In genomic region chr4:139246166-139246565, GRCh38 we compare ENCODE assay signal across 1 cellular context.
TF ChIP-seq lines count a peak whose summit lies in the region.

No MANE protein-coding gene starts in this region.

TF ChIP-seq in GM23338, 12 proteins besides CTCF, POLR2A, EP300 and RAD21:
- no peak for TF ChIP-seq CREB1 (CRISPR knock-in tag; IDR thresholded peaks at IDR 0.05; ENCODE audit: low read depth)
- no peak for TF ChIP-seq ZNF114 (CRISPR knock-in tag; IDR thresholded peaks at IDR 0.05)
- TF ChIP-seq STAT1 (IDR thresholded peaks at IDR 0.05; ENCODE audit: unreplicated experiment): no peak
- TF ChIP-seq EZH2 (IDR thresholded peaks at IDR 0.05; ENCODE audit: low read depth, unreplicated experiment): no peak
- TF ChIP-seq POLR2AphosphoS5 (IDR thresholded peaks at IDR 0.05; ENCODE audit: low read depth): no peak
- TF ChIP-seq, protein P1, sequence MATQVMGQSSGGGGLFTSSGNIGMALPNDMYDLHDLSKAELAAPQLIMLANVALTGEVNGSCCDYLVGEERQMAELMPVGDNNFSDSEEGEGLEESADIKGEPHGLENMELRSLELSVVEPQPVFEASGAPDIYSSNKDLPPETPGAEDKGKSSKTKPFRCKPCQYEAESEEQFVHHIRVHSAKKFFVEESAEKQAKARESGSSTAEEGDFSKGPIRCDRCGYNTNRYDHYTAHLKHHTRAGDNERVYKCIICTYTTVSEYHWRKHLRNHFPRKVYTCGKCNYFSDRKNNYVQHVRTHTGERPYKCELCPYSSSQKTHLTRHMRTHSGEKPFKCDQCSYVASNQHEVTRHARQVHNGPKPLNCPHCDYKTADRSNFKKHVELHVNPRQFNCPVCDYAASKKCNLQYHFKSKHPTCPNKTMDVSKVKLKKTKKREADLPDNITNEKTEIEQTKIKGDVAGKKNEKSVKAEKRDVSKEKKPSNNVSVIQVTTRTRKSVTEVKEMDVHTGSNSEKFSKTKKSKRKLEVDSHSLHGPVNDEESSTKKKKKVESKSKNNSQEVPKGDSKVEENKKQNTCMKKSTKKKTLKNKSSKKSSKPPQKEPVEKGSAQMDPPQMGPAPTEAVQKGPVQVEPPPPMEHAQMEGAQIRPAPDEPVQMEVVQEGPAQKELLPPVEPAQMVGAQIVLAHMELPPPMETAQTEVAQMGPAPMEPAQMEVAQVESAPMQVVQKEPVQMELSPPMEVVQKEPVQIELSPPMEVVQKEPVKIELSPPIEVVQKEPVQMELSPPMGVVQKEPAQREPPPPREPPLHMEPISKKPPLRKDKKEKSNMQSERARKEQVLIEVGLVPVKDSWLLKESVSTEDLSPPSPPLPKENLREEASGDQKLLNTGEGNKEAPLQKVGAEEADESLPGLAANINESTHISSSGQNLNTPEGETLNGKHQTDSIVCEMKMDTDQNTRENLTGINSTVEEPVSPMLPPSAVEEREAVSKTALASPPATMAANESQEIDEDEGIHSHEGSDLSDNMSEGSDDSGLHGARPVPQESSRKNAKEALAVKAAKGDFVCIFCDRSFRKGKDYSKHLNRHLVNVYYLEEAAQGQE (IDR thresholded peaks at IDR 0.05; ENCODE audit: unreplicated experiment): no peak
- no peak for TF ChIP-seq JUNB (IDR thresholded peaks at IDR 0.05; ENCODE audit: unreplicated experiment)
- TF ChIP-seq NANOG (IDR thresholded peaks at IDR 0.05; ENCODE audit: borderline replicate concordance): no peak
- TF ChIP-seq, protein P2, sequence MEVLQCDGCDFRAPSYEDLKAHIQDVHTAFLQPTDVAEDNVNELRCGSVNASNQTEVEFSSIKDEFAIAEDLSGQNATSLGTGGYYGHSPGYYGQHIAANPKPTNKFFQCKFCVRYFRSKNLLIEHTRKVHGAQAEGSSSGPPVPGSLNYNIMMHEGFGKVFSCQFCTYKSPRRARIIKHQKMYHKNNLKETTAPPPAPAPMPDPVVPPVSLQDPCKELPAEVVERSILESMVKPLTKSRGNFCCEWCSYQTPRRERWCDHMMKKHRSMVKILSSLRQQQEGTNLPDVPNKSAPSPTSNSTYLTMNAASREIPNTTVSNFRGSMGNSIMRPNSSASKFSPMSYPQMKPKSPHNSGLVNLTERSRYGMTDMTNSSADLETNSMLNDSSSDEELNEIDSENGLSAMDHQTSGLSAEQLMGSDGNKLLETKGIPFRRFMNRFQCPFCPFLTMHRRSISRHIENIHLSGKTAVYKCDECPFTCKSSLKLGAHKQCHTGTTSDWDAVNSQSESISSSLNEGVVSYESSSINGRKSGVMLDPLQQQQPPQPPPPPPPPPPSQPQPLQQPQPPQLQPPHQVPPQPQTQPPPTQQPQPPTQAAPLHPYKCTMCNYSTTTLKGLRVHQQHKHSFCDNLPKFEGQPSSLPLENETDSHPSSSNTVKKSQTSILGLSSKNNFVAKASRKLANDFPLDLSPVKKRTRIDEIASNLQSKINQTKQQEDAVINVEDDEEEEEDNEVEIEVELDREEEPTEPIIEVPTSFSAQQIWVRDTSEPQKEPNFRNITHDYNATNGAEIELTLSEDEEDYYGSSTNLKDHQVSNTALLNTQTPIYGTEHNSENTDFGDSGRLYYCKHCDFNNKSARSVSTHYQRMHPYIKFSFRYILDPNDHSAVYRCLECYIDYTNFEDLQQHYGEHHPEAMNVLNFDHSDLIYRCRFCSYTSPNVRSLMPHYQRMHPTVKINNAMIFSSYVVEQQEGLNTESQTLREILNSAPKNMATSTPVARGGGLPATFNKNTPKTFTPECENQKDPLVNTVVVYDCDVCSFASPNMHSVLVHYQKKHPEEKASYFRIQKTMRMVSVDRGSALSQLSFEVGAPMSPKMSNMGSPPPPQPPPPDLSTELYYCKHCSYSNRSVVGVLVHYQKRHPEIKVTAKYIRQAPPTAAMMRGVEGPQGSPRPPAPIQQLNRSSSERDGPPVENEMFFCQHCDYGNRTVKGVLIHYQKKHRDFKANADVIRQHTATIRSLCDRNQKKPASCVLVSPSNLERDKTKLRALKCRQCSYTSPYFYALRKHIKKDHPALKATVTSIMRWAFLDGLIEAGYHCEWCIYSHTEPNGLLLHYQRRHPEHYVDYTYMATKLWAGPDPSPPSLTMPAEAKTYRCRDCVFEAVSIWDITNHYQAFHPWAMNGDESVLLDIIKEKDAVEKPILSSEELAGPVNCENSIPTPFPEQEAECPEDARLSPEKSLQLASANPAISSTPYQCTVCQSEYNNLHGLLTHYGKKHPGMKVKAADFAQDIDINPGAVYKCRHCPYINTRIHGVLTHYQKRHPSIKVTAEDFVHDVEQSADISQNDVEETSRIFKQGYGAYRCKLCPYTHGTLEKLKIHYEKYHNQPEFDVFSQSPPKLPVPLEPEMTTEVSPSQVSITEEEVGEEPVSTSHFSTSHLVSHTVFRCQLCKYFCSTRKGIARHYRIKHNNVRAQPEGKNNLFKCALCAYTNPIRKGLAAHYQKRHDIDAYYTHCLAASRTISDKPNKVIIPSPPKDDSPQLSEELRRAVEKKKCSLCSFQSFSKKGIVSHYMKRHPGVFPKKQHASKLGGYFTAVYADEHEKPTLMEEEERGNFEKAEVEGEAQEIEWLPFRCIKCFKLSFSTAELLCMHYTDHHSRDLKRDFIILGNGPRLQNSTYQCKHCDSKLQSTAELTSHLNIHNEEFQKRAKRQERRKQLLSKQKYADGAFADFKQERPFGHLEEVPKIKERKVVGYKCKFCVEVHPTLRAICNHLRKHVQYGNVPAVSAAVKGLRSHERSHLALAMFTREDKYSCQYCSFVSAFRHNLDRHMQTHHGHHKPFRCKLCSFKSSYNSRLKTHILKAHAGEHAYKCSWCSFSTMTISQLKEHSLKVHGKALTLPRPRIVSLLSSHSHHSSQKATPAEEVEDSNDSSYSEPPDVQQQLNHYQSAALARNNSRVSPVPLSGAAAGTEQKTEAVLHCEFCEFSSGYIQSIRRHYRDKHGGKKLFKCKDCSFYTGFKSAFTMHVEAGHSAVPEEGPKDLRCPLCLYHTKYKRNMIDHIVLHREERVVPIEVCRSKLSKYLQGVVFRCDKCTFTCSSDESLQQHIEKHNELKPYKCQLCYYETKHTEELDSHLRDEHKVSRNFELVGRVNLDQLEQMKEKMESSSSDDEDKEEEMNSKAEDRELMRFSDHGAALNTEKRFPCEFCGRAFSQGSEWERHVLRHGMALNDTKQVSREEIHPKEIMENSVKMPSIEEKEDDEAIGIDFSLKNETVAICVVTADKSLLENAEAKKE (CRISPR knock-in tag; IDR thresholded peaks at IDR 0.05): no peak
